In genomic region chr3:9933561-9934234, GRCh38 we compare ENCODE assay signal across 8 cellular contexts. TPM values are rescaled to one million over a fixed set of nuclear protein-coding genes. Genes with fewer than 3 reads are reported as not detected.
A peak's percentile ranks its signal among the peaks of the same experiment; 100 is the strongest.
DNase-seq lines count a peak whose midpoint lies in the region; ATAC-seq lines count a peak whose summit lies in the region.

Gene CRELD1, plus strand, starts transcription at chr3:9933834. Its CDS starts 605 bp downstream, at chr3:9934439.

- CTCF ChIA-PET in naive thymus-derived CD4-positive, alpha-beta T cell (lab: Charles Lee), result interaction anchor here (0.5 to 5.3 kb wide), 9 partner anchors 9 to 388 kb away, joined by 3 to 35 read pairs (median 5); partner anchors contain the start of genes FANCD2, MTMR14, PRRT3 and RPUSD3

- intact Hi-C loops in activated T-helper 1 cell treated with anti-CD3 and anti-CD28 coated beads, Interleukin-12 subunit alpha, Interleukin-12 subunit beta, Interleukin-2, Interleukin-4 antibody, amounts not matched to agents 30 ng/mL and 10 ng/mL and 1 ng/mL, durations not matched to agents 14 hours and 24 hours and 36 hours (cut with micrococcal nuclease), result loop anchor here (1.0 to 10.0 kb wide), 12 partner anchors 13 to 1914 kb away; partner anchors contain the start of genes ARPC4, BRK1, EMC3 and FANCD2
- intact Hi-C loops in naive thymus-derived CD4-positive, alpha-beta T cell (cut with micrococcal nuclease), result loop anchor here (1.0 to 10.0 kb wide), 27 partner anchors 13 to 569 kb away; partner anchors contain the start of genes BRK1 (in 2 of the 2), BRPF1 (in 2 of the 2), EMC3 (in 2 of the 2) and FANCD2 (in 2 of the 2)

- peak within 1 kb of the TSS; percentile 98 for H3K4me3 ChIP-seq in naive thymus-derived CD4-positive, alpha-beta T cell (ENCODE audit: low read length)

- no peaks in the 10 kb centered on the region for H3K27me3 Mint-ChIP-seq in activated T-helper 1 cell treated with anti-CD3 and anti-CD28 coated beads, Interleukin-12 subunit alpha, Interleukin-12 subunit beta, Interleukin-2, Interleukin-4 antibody, amounts not matched to agents 30 ng/mL and 10 ng/mL and 1 ng/mL, durations not matched to agents 14 hours and 24 hours and 36 hours (ENCODE audit: insufficient read depth)
- no peaks in the 10 kb centered on the region for H3K27me3 Mint-ChIP-seq in naive thymus-derived CD4-positive, alpha-beta T cell
- H3K27me3 Mint-ChIP-seq in stimulated activated memory B cell treated with anti-CD40 and anti-IgM and Interleukin-4, amounts not matched to agents 10 μg/mL and 1 μg/mL and 100 μg/mL, for 72 hours, result no peaks in the 10 kb centered on the region

- peaks cover 34% of the 10 kb centered on the region for H3K4me1 Mint-ChIP-seq in activated T-helper 1 cell treated with anti-CD3 and anti-CD28 coated beads, Interleukin-12 subunit alpha, Interleukin-12 subunit beta, Interleukin-2, Interleukin-4 antibody, amounts not matched to agents 30 ng/mL and 10 ng/mL and 1 ng/mL, durations not matched to agents 14 hours and 24 hours and 36 hours (ENCODE audit: low read depth)
- peaks cover 30 to 58% (median 48%) of the 10 kb centered on the region in 7 donors for H3K4me1 Mint-ChIP-seq in naive thymus-derived CD4-positive, alpha-beta T cell
- peaks cover 38% of the 10 kb centered on the region for H3K4me1 Mint-ChIP-seq in stimulated activated memory B cell treated with anti-CD40 and anti-IgM and Interleukin-4, amounts not matched to agents 10 μg/mL and 1 μg/mL and 100 μg/mL, for 72 hours

- POLR2A ChIA-PET in naive thymus-derived CD4-positive, alpha-beta T cell (lab: Charles Lee), result interaction anchor here (0.6 to 5.2 kb wide), 41 partner anchors 8 to 503 kb away, joined by 3 to 64 read pairs (median 8); partner anchors contain the start of genes ARPC4, BRPF1, CAMK1 and EMC3

- peaks cover 17% of the 10 kb centered on the region; the same call in 1 of the 2 replicates for H3K36me3 ChIP-seq in KOPT-K1 (ENCODE audit: insufficient read depth, low read length)
- H3K36me3 ChIP-seq in naive thymus-derived CD4-positive, alpha-beta T cell (ENCODE audit: control insufficient read depth in 2 of 3, insufficient read depth in 3 of 3, low read length in 3 of 3), result peaks cover 0 to 17% (median 4%) of the 10 kb centered on the region in 3 experiments

- no peaks in the 10 kb centered on the region for H3K27me3 ChIP-seq in naive thymus-derived CD4-positive, alpha-beta T cell (ENCODE audit: control insufficient read depth in 2 of 2, insufficient read depth in 2 of 2, low read length in 2 of 2)

- peak within 1 kb of the TSS; percentile 96 for H3K4me3 Mint-ChIP-seq in activated T-helper 1 cell treated with anti-CD3 and anti-CD28 coated beads, Interleukin-12 subunit alpha, Interleukin-12 subunit beta, Interleukin-2, Interleukin-4 antibody, amounts not matched to agents 30 ng/mL and 10 ng/mL and 1 ng/mL, durations not matched to agents 14 hours and 24 hours and 36 hours
- peak within 1 kb of the TSS; percentile 71 to 99 (median 98) for H3K4me3 Mint-ChIP-seq in naive thymus-derived CD4-positive, alpha-beta T cell
- H3K4me3 Mint-ChIP-seq in stimulated activated memory B cell treated with anti-CD40 and anti-IgM and Interleukin-4, amounts not matched to agents 10 μg/mL and 1 μg/mL and 100 μg/mL, for 72 hours, result peak within 1 kb of the TSS; percentile 97

- H3K9me3 ChIP-seq in KOPT-K1 (ENCODE audit: insufficient read depth, low read length, poor library complexity, severe bottlenecking), result no peaks in the 10 kb centered on the region
- no peaks in the 10 kb centered on the region for H3K9me3 ChIP-seq in naive thymus-derived CD4-positive, alpha-beta T cell (ENCODE audit: control insufficient read depth in 2 of 3, low read length in 3 of 3)

- H3K27ac ChIP-seq in KOPT-K1 (ENCODE audit: low read depth, low read length, poor library complexity, severe bottlenecking), result peak within 1 kb of the TSS; percentile 66
- H3K27ac ChIP-seq in naive thymus-derived CD4-positive, alpha-beta T cell (ENCODE audit: low read depth, low read length), result peak within 1 kb of the TSS; percentile 98

- peak within 1 kb of the TSS; percentile 95 for H3K27ac Mint-ChIP-seq in activated T-helper 1 cell treated with anti-CD3 and anti-CD28 coated beads, Interleukin-12 subunit alpha, Interleukin-12 subunit beta, Interleukin-2, Interleukin-4 antibody, amounts not matched to agents 30 ng/mL and 10 ng/mL and 1 ng/mL, durations not matched to agents 14 hours and 24 hours and 36 hours
- H3K27ac Mint-ChIP-seq in naive thymus-derived CD4-positive, alpha-beta T cell, result peak within 1 kb of the TSS; percentile 94 to 100 (median 99)
- peak within 1 kb of the TSS; percentile 89 for H3K27ac Mint-ChIP-seq in stimulated activated memory B cell treated with anti-CD40 and anti-IgM and Interleukin-4, amounts not matched to agents 10 μg/mL and 1 μg/mL and 100 μg/mL, for 72 hours

- H3K4me1 ChIP-seq in naive thymus-derived CD4-positive, alpha-beta T cell (ENCODE audit: control insufficient read depth in 2 of 2, insufficient read depth in 2 of 2, low read length in 2 of 2), result peaks cover 25 to 28% of the 10 kb centered on the region in 2 donors

- peak; percentile 92 for ATAC-seq in GM21723 (IDR thresholded peaks at IDR 0.05; ENCODE audit: unreplicated experiment)
- peak; percentile 92 for ATAC-seq in naive thymus-derived CD4-positive, alpha-beta T cell
- peak; percentile 96 for ATAC-seq in stimulated activated memory B cell treated with anti-CD40 and anti-IgM and Interleukin-4, amounts not matched to agents 10 μg/mL and 1 μg/mL and 100 μg/mL, for 72 hours

- H3K36me3 Mint-ChIP-seq in activated T-helper 1 cell treated with anti-CD3 and anti-CD28 coated beads, Interleukin-12 subunit alpha, Interleukin-12 subunit beta, Interleukin-2, Interleukin-4 antibody, amounts not matched to agents 30 ng/mL and 10 ng/mL and 1 ng/mL, durations not matched to agents 14 hours and 24 hours and 36 hours (ENCODE audit: low read depth), result peaks cover 15% of the 10 kb centered on the region
- H3K36me3 Mint-ChIP-seq in naive thymus-derived CD4-positive, alpha-beta T cell, result peaks cover 0 to 7% (median 4%) of the 10 kb centered on the region in 5 donors
- H3K36me3 Mint-ChIP-seq in stimulated activated memory B cell treated with anti-CD40 and anti-IgM and Interleukin-4, amounts not matched to agents 10 μg/mL and 1 μg/mL and 100 μg/mL, for 72 hours, result peaks cover 26% of the 10 kb centered on the region

- DNase-seq in DMS79 (lab: John Stamatoyannopoulos, UW) (peak; percentile 54), RPMI8226 (peak; percentile 97), fibroblast of gingiva (ENCODE audit: low read depth) (peak; percentile 85)
- peak; percentile 97 for DNase-seq in activated T-helper 1 cell treated with anti-CD3 and anti-CD28 coated beads, Interleukin-12 subunit alpha, Interleukin-12 subunit beta, Interleukin-2, Interleukin-4 antibody, amounts not matched to agents 30 ng/mL and 10 ng/mL and 1 ng/mL, durations not matched to agents 14 hours and 24 hours and 36 hours (ENCODE audit: low spot score)
- DNase-seq in naive thymus-derived CD4-positive, alpha-beta T cell, result peak; percentile 94 to 98 (median 98)

- no peaks in the 10 kb centered on the region for H3K9me3 Mint-ChIP-seq in activated T-helper 1 cell treated with anti-CD3 and anti-CD28 coated beads, Interleukin-12 subunit alpha, Interleukin-12 subunit beta, Interleukin-2, Interleukin-4 antibody, amounts not matched to agents 30 ng/mL and 10 ng/mL and 1 ng/mL, durations not matched to agents 14 hours and 24 hours and 36 hours
- peaks cover 0 to 1% (median 0%) of the 10 kb centered on the region in 11 donors for H3K9me3 Mint-ChIP-seq in naive thymus-derived CD4-positive, alpha-beta T cell
- no peaks in the 10 kb centered on the region for H3K9me3 Mint-ChIP-seq in stimulated activated memory B cell treated with anti-CD40 and anti-IgM and Interleukin-4, amounts not matched to agents 10 μg/mL and 1 μg/mL and 100 μg/mL, for 72 hours

RNA-seq across cellular contexts. Expression of gene CRELD1, which starts in this region (rescaled TPM):
- 18.7 and 20.6 TPM in 2 replicates for total RNA-seq in activated T-helper 1 cell treated with anti-CD3 and anti-CD28 coated beads, Interleukin-12 subunit alpha, Interleukin-12 subunit beta, Interleukin-2, Interleukin-4 antibody, amounts not matched to agents 30 ng/mL and 10 ng/mL and 1 ng/mL, durations not matched to agents 14 hours and 24 hours and 36 hours
- total RNA-seq in naive thymus-derived CD4-positive, alpha-beta T cell, result 10 to 100 TPM; 21.0 to 64.9 (median 29.6) TPM
- polyA plus RNA-seq in naive thymus-derived CD4-positive, alpha-beta T cell, result 10 to 100 TPM; 30.1 to 31.0 TPM

Comparison
In these comparisons a context has a peak if more than half of its experiments do, and no peak if none do; other contexts are left out.
1. Peak in every context shown above with its lines: DNase-seq, ATAC-seq, H3K4me3 ChIP-seq and H3K27ac ChIP-seq.